ENCODE assay signal across 1 cellular context in the genomic region with DNA sequence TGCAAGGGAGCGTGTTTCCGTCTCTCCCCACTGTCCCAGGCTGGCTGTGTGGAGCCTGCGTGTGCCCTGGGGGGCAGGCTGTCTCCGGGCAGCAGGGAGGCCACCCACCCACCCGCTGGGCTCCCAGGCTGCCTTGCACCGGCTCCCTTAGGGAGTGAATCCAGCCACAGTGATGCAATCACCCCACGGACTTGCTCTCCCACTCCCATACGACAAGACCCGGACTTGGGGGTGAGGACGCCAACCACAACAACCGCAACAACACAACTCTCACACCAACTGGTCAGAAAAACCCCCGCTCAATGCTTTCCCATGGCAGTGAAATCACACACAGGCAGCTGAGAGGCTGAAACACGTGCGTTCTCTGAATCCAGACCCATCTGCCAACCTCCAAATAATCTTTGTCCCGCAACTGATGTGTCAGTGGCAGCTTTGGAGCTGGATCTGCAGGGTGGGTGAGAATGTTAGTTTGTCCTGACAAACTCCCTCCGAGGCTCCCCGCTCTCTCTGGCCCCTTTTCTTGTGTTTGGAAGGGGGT.
TF ChIP-seq lines count a peak whose summit lies in the region.

No MANE protein-coding gene starts in this region.

TF ChIP-seq in GM23338, 12 proteins besides CTCF, POLR2A, EP300 and RAD21 (continued from another document):
- TF ChIP-seq REST (IDR thresholded peaks at IDR 0.05; ENCODE audit: unreplicated experiment) = no peak
- TF ChIP-seq, protein P1, sequence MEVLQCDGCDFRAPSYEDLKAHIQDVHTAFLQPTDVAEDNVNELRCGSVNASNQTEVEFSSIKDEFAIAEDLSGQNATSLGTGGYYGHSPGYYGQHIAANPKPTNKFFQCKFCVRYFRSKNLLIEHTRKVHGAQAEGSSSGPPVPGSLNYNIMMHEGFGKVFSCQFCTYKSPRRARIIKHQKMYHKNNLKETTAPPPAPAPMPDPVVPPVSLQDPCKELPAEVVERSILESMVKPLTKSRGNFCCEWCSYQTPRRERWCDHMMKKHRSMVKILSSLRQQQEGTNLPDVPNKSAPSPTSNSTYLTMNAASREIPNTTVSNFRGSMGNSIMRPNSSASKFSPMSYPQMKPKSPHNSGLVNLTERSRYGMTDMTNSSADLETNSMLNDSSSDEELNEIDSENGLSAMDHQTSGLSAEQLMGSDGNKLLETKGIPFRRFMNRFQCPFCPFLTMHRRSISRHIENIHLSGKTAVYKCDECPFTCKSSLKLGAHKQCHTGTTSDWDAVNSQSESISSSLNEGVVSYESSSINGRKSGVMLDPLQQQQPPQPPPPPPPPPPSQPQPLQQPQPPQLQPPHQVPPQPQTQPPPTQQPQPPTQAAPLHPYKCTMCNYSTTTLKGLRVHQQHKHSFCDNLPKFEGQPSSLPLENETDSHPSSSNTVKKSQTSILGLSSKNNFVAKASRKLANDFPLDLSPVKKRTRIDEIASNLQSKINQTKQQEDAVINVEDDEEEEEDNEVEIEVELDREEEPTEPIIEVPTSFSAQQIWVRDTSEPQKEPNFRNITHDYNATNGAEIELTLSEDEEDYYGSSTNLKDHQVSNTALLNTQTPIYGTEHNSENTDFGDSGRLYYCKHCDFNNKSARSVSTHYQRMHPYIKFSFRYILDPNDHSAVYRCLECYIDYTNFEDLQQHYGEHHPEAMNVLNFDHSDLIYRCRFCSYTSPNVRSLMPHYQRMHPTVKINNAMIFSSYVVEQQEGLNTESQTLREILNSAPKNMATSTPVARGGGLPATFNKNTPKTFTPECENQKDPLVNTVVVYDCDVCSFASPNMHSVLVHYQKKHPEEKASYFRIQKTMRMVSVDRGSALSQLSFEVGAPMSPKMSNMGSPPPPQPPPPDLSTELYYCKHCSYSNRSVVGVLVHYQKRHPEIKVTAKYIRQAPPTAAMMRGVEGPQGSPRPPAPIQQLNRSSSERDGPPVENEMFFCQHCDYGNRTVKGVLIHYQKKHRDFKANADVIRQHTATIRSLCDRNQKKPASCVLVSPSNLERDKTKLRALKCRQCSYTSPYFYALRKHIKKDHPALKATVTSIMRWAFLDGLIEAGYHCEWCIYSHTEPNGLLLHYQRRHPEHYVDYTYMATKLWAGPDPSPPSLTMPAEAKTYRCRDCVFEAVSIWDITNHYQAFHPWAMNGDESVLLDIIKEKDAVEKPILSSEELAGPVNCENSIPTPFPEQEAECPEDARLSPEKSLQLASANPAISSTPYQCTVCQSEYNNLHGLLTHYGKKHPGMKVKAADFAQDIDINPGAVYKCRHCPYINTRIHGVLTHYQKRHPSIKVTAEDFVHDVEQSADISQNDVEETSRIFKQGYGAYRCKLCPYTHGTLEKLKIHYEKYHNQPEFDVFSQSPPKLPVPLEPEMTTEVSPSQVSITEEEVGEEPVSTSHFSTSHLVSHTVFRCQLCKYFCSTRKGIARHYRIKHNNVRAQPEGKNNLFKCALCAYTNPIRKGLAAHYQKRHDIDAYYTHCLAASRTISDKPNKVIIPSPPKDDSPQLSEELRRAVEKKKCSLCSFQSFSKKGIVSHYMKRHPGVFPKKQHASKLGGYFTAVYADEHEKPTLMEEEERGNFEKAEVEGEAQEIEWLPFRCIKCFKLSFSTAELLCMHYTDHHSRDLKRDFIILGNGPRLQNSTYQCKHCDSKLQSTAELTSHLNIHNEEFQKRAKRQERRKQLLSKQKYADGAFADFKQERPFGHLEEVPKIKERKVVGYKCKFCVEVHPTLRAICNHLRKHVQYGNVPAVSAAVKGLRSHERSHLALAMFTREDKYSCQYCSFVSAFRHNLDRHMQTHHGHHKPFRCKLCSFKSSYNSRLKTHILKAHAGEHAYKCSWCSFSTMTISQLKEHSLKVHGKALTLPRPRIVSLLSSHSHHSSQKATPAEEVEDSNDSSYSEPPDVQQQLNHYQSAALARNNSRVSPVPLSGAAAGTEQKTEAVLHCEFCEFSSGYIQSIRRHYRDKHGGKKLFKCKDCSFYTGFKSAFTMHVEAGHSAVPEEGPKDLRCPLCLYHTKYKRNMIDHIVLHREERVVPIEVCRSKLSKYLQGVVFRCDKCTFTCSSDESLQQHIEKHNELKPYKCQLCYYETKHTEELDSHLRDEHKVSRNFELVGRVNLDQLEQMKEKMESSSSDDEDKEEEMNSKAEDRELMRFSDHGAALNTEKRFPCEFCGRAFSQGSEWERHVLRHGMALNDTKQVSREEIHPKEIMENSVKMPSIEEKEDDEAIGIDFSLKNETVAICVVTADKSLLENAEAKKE (CRISPR knock-in tag; IDR thresholded peaks at IDR 0.05) = no peak
- no peak for TF ChIP-seq ZNF331 (CRISPR knock-in tag; IDR thresholded peaks at IDR 0.05; ENCODE audit: low read depth)
- TF ChIP-seq JUNB (IDR thresholded peaks at IDR 0.05; ENCODE audit: unreplicated experiment) = no peak
- TF ChIP-seq STAT1 (IDR thresholded peaks at IDR 0.05; ENCODE audit: unreplicated experiment) = no peak
- TF ChIP-seq ZNF114 (CRISPR knock-in tag; IDR thresholded peaks at IDR 0.05) = no peak
- TF ChIP-seq NANOG (IDR thresholded peaks at IDR 0.05; ENCODE audit: borderline replicate concordance) = no peak
- no peak for TF ChIP-seq EZH2phosphoT487 (IDR thresholded peaks at IDR 0.05; ENCODE audit: unreplicated experiment)
- TF ChIP-seq EZH2 (IDR thresholded peaks at IDR 0.05; ENCODE audit: low read depth, unreplicated experiment) = no peak
